ENCODE assay signal across 21 cellular contexts in the genomic region with DNA sequence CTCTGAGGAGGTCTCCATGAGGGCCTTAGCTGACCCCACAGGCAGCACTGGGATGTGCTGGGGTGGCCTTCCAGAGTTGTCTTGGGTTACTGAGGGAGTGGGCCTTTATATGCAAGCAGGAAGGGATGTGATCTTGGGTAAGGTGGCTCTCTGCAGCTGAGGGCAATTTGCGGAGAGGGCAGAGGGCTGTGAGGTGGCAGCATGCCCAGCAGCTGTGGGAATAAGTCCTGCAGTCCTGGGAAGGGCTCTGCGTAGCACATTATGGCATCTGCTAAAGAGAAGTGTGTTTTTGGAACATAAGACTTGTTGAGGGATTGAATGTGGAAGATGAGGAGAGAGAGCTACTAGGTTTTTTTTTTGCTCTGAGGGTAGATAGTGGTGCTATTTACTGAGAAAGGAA.
DNase-seq lines count a peak whose midpoint lies in the region; ATAC-seq, FAIRE-seq and TF ChIP-seq lines count a peak whose summit lies in the region.
"Had no signal": no experiment of that assay in that cellular context is flagged by ENCODE, and none has a peak within 500 bp of the region (broad histone marks: within the 10 kb centered on the region; RNA-seq: fewer than 3 reads in every experiment).

No MANE protein-coding gene starts in this region.

- H3K27ac ChIP-seq in upper lobe of right lung (no peak overlapping the region), small intestine (ENCODE audit: low read depth in 1 of 2, low read length in 1 of 2) (no peak overlapping the region)
- H3K27ac ChIP-seq: SJCRH30 had no signal

- H3K9me3 ChIP-seq in upper lobe of right lung (no peaks in the 10 kb centered on the region), small intestine (ENCODE audit: control insufficient read depth, low read depth) (no peaks in the 10 kb centered on the region)
- H3K9me3 ChIP-seq: HAP-1, SJCRH30 had no signal

- TF ChIP-seq CTCF in upper lobe of right lung (IDR thresholded peaks at IDR 0.05), result no peak

- WGBS in small intestine, 3 donors, result 21 to 61% (median 24%) methylated on average over 2 of the region's 2 CpGs

- DNase-seq in NCI-H1105 (lab: John Stamatoyannopoulos, UW), result peak; percentile 13
- DNase-seq in NCI-H1105 treated with DMSO at 0.1 percent for 48 hours (lab: John Stamatoyannopoulos, UW), result no peak
- DNase-seq in NCI-H69 (lab: John Stamatoyannopoulos, UW), result peak; percentile 51
- no peak for DNase-seq in left colon
- DNase-seq in upper lobe of right lung, result no peak
- DNase-seq in NCI-H1436 treated with DMSO at 0.1 percent for 48 hours (lab: John Stamatoyannopoulos, UW), result no peak
- DNase-seq in GM12891 (ENCODE audit: insufficient read length, low spot score), result no peak
- no peak for DNase-seq in small intestine
- DNase-seq: CD8-positive, alpha-beta memory T cell; DND-41; GDM1; NCI-H1694 treated with DMSO at 0.1 percent for 48 hours; NCI-H2107; NCI-H2227 treated with DMSO at 0.1 percent for 48 hours; NCI-H526; OCI-M1; RPMI8226 had no signal

- no peak for FAIRE-seq in GM12891 (lab: Jason Lieb, UNC)
- FAIRE-seq in small intestine (lab: Jason Lieb, UNC), result no peak
- FAIRE-seq: D721Med, GM12878 had no signal

- peak; percentile 75 for ATAC-seq in left colon
- ATAC-seq in upper lobe of right lung, result peak; percentile 26
- ATAC-seq: GM12878 had no signal

- intact Hi-C loops in left colon (cut with DNase I, micrococcal nuclease), result no loop called here
- intact Hi-C loops in upper lobe of right lung (cut with DNase I), result no loop called here

- H3K4me1 ChIP-seq in upper lobe of right lung, result no peaks in the 10 kb centered on the region
- no peaks in the 10 kb centered on the region for H3K4me1 ChIP-seq in small intestine (ENCODE audit: control insufficient read depth in 2 of 2, insufficient read depth in 1 of 2, low read depth in 1 of 2, low read length in 1 of 2)
- H3K4me1 ChIP-seq: SJCRH30 had no signal

- H3K27me3 ChIP-seq in upper lobe of right lung (no peaks in the 10 kb centered on the region), small intestine (ENCODE audit: control insufficient read depth in 2 of 2, insufficient read depth in 2 of 2, low read length in 2 of 2) (no peaks in the 10 kb centered on the region)
- H3K27me3 ChIP-seq: SJCRH30 had no signal

- TF ChIP-seq POLR2A in GM12891 (IDR thresholded peaks at IDR 0.05; ENCODE audit: low read depth, low read length), result no peak

- H3K4me3 ChIP-seq in upper lobe of right lung (no peak overlapping the region), small intestine (ENCODE audit: low read depth in 1 of 2, low read length in 2 of 2) (no peak overlapping the region)
- H3K4me3 ChIP-seq: GM12878, HAP-1, SJCRH30 had no signal

- no peaks in the 10 kb centered on the region for H3K36me3 ChIP-seq in upper lobe of right lung
- H3K36me3 ChIP-seq in small intestine (ENCODE audit: control insufficient read depth in 2 of 2, insufficient read depth in 2 of 2, low read length in 2 of 2), result no peaks in the 10 kb centered on the region
- H3K36me3 ChIP-seq: HAP-1, SJCRH30 had no signal

TF ChIP-seq in GM12891, 5 proteins besides CTCF, POLR2A, EP300 and RAD21:
- TF ChIP-seq POU2F2 (IDR thresholded peaks at IDR 0.05; ENCODE audit: low read depth, low read length), result no peak
- TF ChIP-seq PAX5 (IDR thresholded peaks at IDR 0.05; ENCODE audit: insufficient read depth, low read length, severe bottlenecking), result no peak
- TF ChIP-seq TAF1 (IDR thresholded peaks at IDR 0.05; ENCODE audit: low read depth, low read length), result no peak
- no peak for TF ChIP-seq SPI1 (IDR thresholded peaks at IDR 0.05; ENCODE audit: low read depth, low read length)
- no peak for TF ChIP-seq POLR2AphosphoS5 (IDR thresholded peaks at IDR 0.05; ENCODE audit: low read depth, low read length)

Comparison
In these comparisons a context has a peak if more than half of its experiments do, and no peak if none do; other contexts are left out.
1. DNase-seq: peak in NCI-H1105 (single experiment) and NCI-H69 (single experiment); none in NCI-H1105 treated with DMSO at 0.1 percent for 48 hours (single experiment), left colon (0 of 2), upper lobe of right lung (single experiment), NCI-H1436 treated with DMSO at 0.1 percent for 48 hours (single experiment), GM12891 (single experiment) and small intestine (single experiment).